In genomic region chr1:62877579-62877978, GRCh38 we compare ENCODE assay signal across 39 cellular contexts.
"Had no signal": no experiment of that assay in that cellular context is flagged by ENCODE, and none has a peak within 500 bp of the region (broad histone marks: within the 10 kb centered on the region; RNA-seq: fewer than 3 reads in every experiment).

No MANE protein-coding gene starts in this region.

- H3K36me3 Mint-ChIP-seq: activated naive CD4-positive, alpha-beta T cell treated with anti-CD3 and anti-CD28 coated beads, Interleukin-2, amount 10 ng/mL, durations not matched to agents 7 days and 5 days; activated naive CD4-positive, alpha-beta T cell treated with anti-CD3 and anti-CD28 coated beads, Interleukin-2, amount 50 U/mL, for 24 hours; activated naive CD4-positive, alpha-beta T cell treated with anti-CD3 and anti-CD28 coated beads, Interleukin-2, amount 50 U/mL, for 72 hours; activated naive CD8-positive, alpha-beta T cell; activated naive CD8-positive, alpha-beta T cell treated with anti-CD3 and anti-CD28 coated beads for 36 hours; activated naive CD8-positive, alpha-beta T cell treated with anti-CD3 and anti-CD28 coated beads, Interleukin-2, amount 10 ng/mL, durations not matched to agents 7 days and 5 days; brain had no signal

- ATAC-seq: activated naive CD4-positive, alpha-beta T cell treated with anti-CD3 and anti-CD28 coated beads, Interleukin-2, amount 50 U/mL, for 72 hours; activated naive CD8-positive, alpha-beta T cell treated with anti-CD3 and anti-CD28 coated beads, Interleukin-2, amount 50 U/mL, for 24 hours; activated T-cell treated with anti-CD3 and anti-CD28 coated beads, Interleukin-2, amount 50 U/mL, for 4 hours; activated T-cell treated with anti-CD3 and anti-CD28 coated beads, Interleukin-2, amount 50 U/mL, for 72 hours; activated T-helper 17 cell treated with anti-CD3 and anti-CD28 coated beads, Interleukin-2, amount 50 U/mL, for 72 hours; body of pancreas had no signal

- FAIRE-seq: astrocyte, bronchial epithelial cell had no signal

- DNase-seq: activated effector memory CD4-positive, alpha-beta T cell treated with anti-CD3 and anti-CD28 coated beads, Interleukin-2, amount 50 U/mL, for 16 hours; activated effector memory CD4-positive, alpha-beta T cell treated with Interleukin-2 at 50 U/mL for 16 hours; activated gamma-delta T cell; activated gamma-delta T cell treated with Interleukin-2 at 50 U/mL for 16 hours; activated naive CD4-positive, alpha-beta T cell; activated naive CD4-positive, alpha-beta T cell treated with anti-CD3 and anti-CD28 coated beads for 36 hours; activated naive CD4-positive, alpha-beta T cell treated with anti-CD3 and anti-CD28 coated beads, Interleukin-2, amount 10 ng/mL, durations not matched to agents 7 days and 5 days; activated naive CD4-positive, alpha-beta T cell treated with anti-CD3 and anti-CD28 coated beads, Interleukin-2, amount 50 U/mL, for 16 hours; activated naive CD4-positive, alpha-beta T cell treated with Interleukin-2 at 50 U/mL for 16 hours; activated naive CD8-positive, alpha-beta T cell treated with anti-CD3 and anti-CD28 coated beads for 36 hours; activated naive CD8-positive, alpha-beta T cell treated with anti-CD3 and anti-CD28 coated beads, Interleukin-2, amount 10 ng/mL, durations not matched to agents 7 days and 5 days; activated naive CD8-positive, alpha-beta T cell treated with anti-CD3 and anti-CD28 coated beads, Interleukin-2, amount 50 U/mL, for 24 hours; activated T-cell treated with anti-CD3 and anti-CD28 coated beads, Interleukin-2, amount 50 U/mL, for 24 hours; activated T-cell treated with anti-CD3 and anti-CD28 coated beads, Interleukin-2, amount 50 U/mL, for 4 hours; activated T-cell treated with anti-CD3 and anti-CD28 coated beads, Interleukin-2, amount 50 U/mL, for 48 hours; activated T-cell treated with anti-CD3 and anti-CD28 coated beads, Interleukin-2, amount 50 U/mL, for 72 hours; adrenal gland; amniotic stem cell; amygdala; anterior cingulate cortex; aorta; body of pancreas; brain microvascular endothelial cell; caudate nucleus; central memory CD4-positive, alpha-beta T cell; cerebellar nuclear complex had no signal

- H3K4me1 ChIP-seq: adrenal gland, ascending aorta, body of pancreas, breast epithelium had no signal

- H3K27me3 Mint-ChIP-seq: activated T-helper 17 cell treated with anti-CD3 and anti-CD28 coated beads, Interleukin-2, amount 50 U/mL, for 72 hours; brain had no signal

- H3K27me3 ChIP-seq: adrenal gland, ascending aorta, body of pancreas, brain microvascular endothelial cell, breast epithelium had no signal

- H3K36me3 ChIP-seq: adrenal gland, ascending aorta, brain microvascular endothelial cell, breast epithelium, cardiac muscle cell had no signal

- H3K4me1 Mint-ChIP-seq: activated naive CD4-positive, alpha-beta T cell treated with anti-CD3 and anti-CD28 coated beads, Interleukin-2, amount 10 ng/mL, durations not matched to agents 7 days and 5 days; activated naive CD4-positive, alpha-beta T cell treated with anti-CD3 and anti-CD28 coated beads, Interleukin-2, amount 50 U/mL, for 24 hours; activated naive CD8-positive, alpha-beta T cell treated with anti-CD3 and anti-CD28 coated beads for 36 hours; activated naive CD8-positive, alpha-beta T cell treated with anti-CD3 and anti-CD28 coated beads, Interleukin-2, amount 10 ng/mL, durations not matched to agents 7 days and 5 days; activated naive CD8-positive, alpha-beta T cell treated with anti-CD3 and anti-CD28 coated beads, Interleukin-2, amount 50 U/mL, for 24 hours; activated T-helper 17 cell treated with anti-CD3 and anti-CD28 coated beads, Interleukin-2, amount 50 U/mL, for 72 hours; central memory CD8-positive, alpha-beta T cell had no signal

- H3K27ac Mint-ChIP-seq: activated naive CD4-positive, alpha-beta T cell treated with anti-CD3 and anti-CD28 coated beads for 36 hours; activated naive CD4-positive, alpha-beta T cell treated with anti-CD3 and anti-CD28 coated beads, Interleukin-2, amount 10 ng/mL, durations not matched to agents 7 days and 5 days; activated naive CD4-positive, alpha-beta T cell treated with anti-CD3 and anti-CD28 coated beads, Interleukin-2, amount 50 U/mL, for 24 hours; activated naive CD4-positive, alpha-beta T cell treated with anti-CD3 and anti-CD28 coated beads, Interleukin-2, amount 50 U/mL, for 72 hours; activated naive CD8-positive, alpha-beta T cell; activated naive CD8-positive, alpha-beta T cell treated with anti-CD3 and anti-CD28 coated beads for 36 hours; activated naive CD8-positive, alpha-beta T cell treated with anti-CD3 and anti-CD28 coated beads, Interleukin-2, amount 10 ng/mL, durations not matched to agents 7 days and 5 days; activated naive CD8-positive, alpha-beta T cell treated with anti-CD3 and anti-CD28 coated beads, Interleukin-2, amount 50 U/mL, for 24 hours; activated T-cell treated with anti-CD3 and anti-CD28 coated beads, Interleukin-2, amount 50 U/mL, for 24 hours; activated T-cell treated with anti-CD3 and anti-CD28 coated beads, Interleukin-2, amount 50 U/mL, for 72 hours; activated T-helper 1 cell treated with anti-CD3 and anti-CD28 coated beads, Interleukin-12 subunit alpha, Interleukin-12 subunit beta, Interleukin-2, Interleukin-4 antibody, amounts not matched to agents 30 ng/mL and 10 ng/mL and 1 ng/mL, durations not matched to agents 14 hours and 24 hours and 36 hours; activated T-helper 17 cell treated with anti-CD3 and anti-CD28 coated beads, Interleukin-2, amount 50 U/mL, for 72 hours; activated T-helper 2 cell treated with anti-CD3 and anti-CD28 coated beads, Interferon-gamma antibody, Interleukin-2, Interleukin-4, amounts not matched to agents 10 μg/mL and 5 μg/mL and 100 μg/mL, durations not matched to agents 14 hours and 24 hours and 36 hours; brain had no signal

- H3K4me3 Mint-ChIP-seq: activated naive CD4-positive, alpha-beta T cell treated with anti-CD3 and anti-CD28 coated beads for 36 hours; activated naive CD4-positive, alpha-beta T cell treated with anti-CD3 and anti-CD28 coated beads, Interleukin-2, amount 10 ng/mL, durations not matched to agents 7 days and 5 days; activated naive CD4-positive, alpha-beta T cell treated with anti-CD3 and anti-CD28 coated beads, Interleukin-2, amount 50 U/mL, for 24 hours; activated naive CD8-positive, alpha-beta T cell; activated naive CD8-positive, alpha-beta T cell treated with anti-CD3 and anti-CD28 coated beads for 36 hours; activated naive CD8-positive, alpha-beta T cell treated with anti-CD3 and anti-CD28 coated beads, Interleukin-2, amount 10 ng/mL, durations not matched to agents 7 days and 5 days; activated naive CD8-positive, alpha-beta T cell treated with anti-CD3 and anti-CD28 coated beads, Interleukin-2, amount 50 U/mL, for 24 hours; activated T-cell treated with anti-CD3 and anti-CD28 coated beads, Interleukin-2, amount 50 U/mL, for 24 hours; activated T-cell treated with anti-CD3 and anti-CD28 coated beads, Interleukin-2, amount 50 U/mL, for 4 hours; activated T-cell treated with anti-CD3 and anti-CD28 coated beads, Interleukin-2, amount 50 U/mL, for 72 hours; activated T-helper 1 cell treated with anti-CD3 and anti-CD28 coated beads, Interleukin-12 subunit alpha, Interleukin-12 subunit beta, Interleukin-2, Interleukin-4 antibody, amounts not matched to agents 30 ng/mL and 10 ng/mL and 1 ng/mL, durations not matched to agents 14 hours and 24 hours and 36 hours; activated T-helper 17 cell treated with anti-CD3 and anti-CD28 coated beads, Interleukin-2, amount 50 U/mL, for 72 hours; brain; central memory CD8-positive, alpha-beta T cell had no signal

- H3K27ac ChIP-seq: adrenal gland, ascending aorta, body of pancreas, brain microvascular endothelial cell, breast epithelium, cardiac muscle cell had no signal

- H3K9me3 ChIP-seq: adrenal gland, ascending aorta, body of pancreas had no signal

- H3K9me3 Mint-ChIP-seq: activated naive CD4-positive, alpha-beta T cell treated with anti-CD3 and anti-CD28 coated beads, Interleukin-2, amount 10 ng/mL, durations not matched to agents 7 days and 5 days; activated naive CD4-positive, alpha-beta T cell treated with anti-CD3 and anti-CD28 coated beads, Interleukin-2, amount 50 U/mL, for 24 hours; activated naive CD4-positive, alpha-beta T cell treated with anti-CD3 and anti-CD28 coated beads, Interleukin-2, amount 50 U/mL, for 72 hours; activated naive CD8-positive, alpha-beta T cell treated with anti-CD3 and anti-CD28 coated beads, Interleukin-2, amount 10 ng/mL, durations not matched to agents 7 days and 5 days; activated naive CD8-positive, alpha-beta T cell treated with anti-CD3 and anti-CD28 coated beads, Interleukin-2, amount 50 U/mL, for 24 hours; activated T-cell treated with anti-CD3 and anti-CD28 coated beads, Interleukin-2, amount 50 U/mL, for 24 hours; activated T-cell treated with anti-CD3 and anti-CD28 coated beads, Interleukin-2, amount 50 U/mL, for 72 hours; activated T-helper 1 cell treated with anti-CD3 and anti-CD28 coated beads, Interleukin-12 subunit alpha, Interleukin-12 subunit beta, Interleukin-2, Interleukin-4 antibody, amounts not matched to agents 30 ng/mL and 10 ng/mL and 1 ng/mL, durations not matched to agents 14 hours and 24 hours and 36 hours; activated T-helper 17 cell treated with anti-CD3 and anti-CD28 coated beads, Interleukin-2, amount 50 U/mL, for 72 hours; activated T-helper 2 cell treated with anti-CD3 and anti-CD28 coated beads, Interferon-gamma antibody, Interleukin-2, Interleukin-4, amounts not matched to agents 10 μg/mL and 5 μg/mL and 100 μg/mL, durations not matched to agents 14 hours and 24 hours and 36 hours; central memory CD8-positive, alpha-beta T cell had no signal

- H3K4me3 ChIP-seq: adrenal gland, ascending aorta, body of pancreas, breast epithelium, cardiac muscle cell had no signal
